Comparison of ENCODE assay signal across 15 cellular contexts in the genomic region with DNA sequence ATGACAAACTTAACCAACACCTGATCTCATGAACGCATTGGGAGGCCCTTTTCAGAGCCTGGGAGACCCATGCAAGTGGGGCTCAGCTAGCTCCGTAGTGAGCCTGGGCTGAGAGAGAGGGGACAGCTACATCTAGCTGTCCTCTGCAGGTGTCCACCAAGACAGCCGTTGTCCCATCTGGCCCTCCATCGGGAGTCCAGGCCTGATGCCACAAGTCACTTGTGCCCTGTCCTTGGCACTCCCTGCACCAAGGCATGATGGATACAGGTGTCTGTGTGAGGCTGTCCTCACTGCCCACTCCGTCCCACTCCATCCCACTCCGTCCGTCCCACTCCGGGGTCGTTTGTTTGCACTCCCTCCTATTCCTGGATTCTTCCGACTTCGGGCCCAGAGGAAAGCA. TPM values are rescaled to one million over a fixed set of nuclear protein-coding genes. Genes with fewer than 3 reads are reported as not detected.
DNase-seq lines count a peak whose midpoint lies in the region; ATAC-seq and TF ChIP-seq lines count a peak whose summit lies in the region.
"Had no signal": no experiment of that assay in that cellular context is flagged by ENCODE, and none has a peak within 500 bp of the region (broad histone marks: within the 10 kb centered on the region; RNA-seq: fewer than 3 reads in every experiment).

No MANE protein-coding gene starts in this region.

- H3K36me3 Mint-ChIP-seq in activated naive CD4-positive, alpha-beta T cell treated with anti-CD3 and anti-CD28 coated beads, Interleukin-2, amount 50 U/mL, for 24 hours: peaks cover 1% of the 10 kb centered on the region
- peaks cover 7 to 10% of the 10 kb centered on the region in 2 donors for H3K36me3 Mint-ChIP-seq in activated naive CD4-positive, alpha-beta T cell treated with anti-CD3 and anti-CD28 coated beads, Interleukin-2, amount 50 U/mL, for 72 hours
- peaks cover 13% of the 10 kb centered on the region for H3K36me3 Mint-ChIP-seq in activated CD4-positive, alpha-beta memory T cell treated with anti-CD3 and anti-CD28 coated beads, Interleukin-2, amount 10 ng/mL, durations not matched to agents 7 days and 5 days (ENCODE audit: low read depth)
- peaks cover 2% of the 10 kb centered on the region for H3K36me3 Mint-ChIP-seq in memory B cell
- H3K36me3 Mint-ChIP-seq in type B pancreatic cell: peaks cover 9% of the 10 kb centered on the region

- no peak for TF ChIP-seq CTCF in type B pancreatic cell (conservative IDR thresholded peaks at IDR 0.05)

- POLR2A ChIA-PET in activated CD4-positive, alpha-beta memory T cell treated with anti-CD3 and anti-CD28 coated beads, Interleukin-2, amount 10 ng/mL, durations not matched to agents 7 days and 5 days (lab: Charles Lee): interaction anchor here (1.4 kb wide), 1 partner anchor 13 kb away, joined by 3 read pairs; no protein-coding TSS in a partner anchor

- ATAC-seq in activated naive CD4-positive, alpha-beta T cell treated with anti-CD3 and anti-CD28 coated beads, Interleukin-2, amount 50 U/mL, for 72 hours: no peak
- no peak for ATAC-seq in memory B cell (ENCODE audit: low read depth)
- ATAC-seq in left ventricle myocardium superior: no peak
- ATAC-seq: pancreas; stimulated activated naive CD8-positive, alpha-beta T cell treated with anti-CD3 and anti-CD28 coated beads, Interleukin-15, amount 100 ng/mL, for 72 hours had no signal

- H3K9me3 Mint-ChIP-seq in activated naive CD4-positive, alpha-beta T cell treated with anti-CD3 and anti-CD28 coated beads, Interleukin-2, amount 50 U/mL, for 24 hours: no peaks in the 10 kb centered on the region
- peaks cover 0 to 4% of the 10 kb centered on the region in 2 donors for H3K9me3 Mint-ChIP-seq in activated naive CD4-positive, alpha-beta T cell treated with anti-CD3 and anti-CD28 coated beads, Interleukin-2, amount 50 U/mL, for 72 hours
- peaks cover 2% of the 10 kb centered on the region for H3K9me3 Mint-ChIP-seq in activated CD4-positive, alpha-beta memory T cell treated with anti-CD3 and anti-CD28 coated beads, Interleukin-2, amount 10 ng/mL, durations not matched to agents 7 days and 5 days
- H3K9me3 Mint-ChIP-seq in memory B cell (no peaks in the 10 kb centered on the region), type B pancreatic cell (peaks cover 6% of the 10 kb centered on the region)

- DNase-seq in activated naive CD4-positive, alpha-beta T cell treated with anti-CD3 and anti-CD28 coated beads, Interleukin-2, amount 50 U/mL, for 72 hours (ENCODE audit: low spot score in 2 of 2): no peak
- no peak for DNase-seq in activated CD4-positive, alpha-beta memory T cell treated with anti-CD3 and anti-CD28 coated beads, Interleukin-2, amount 10 ng/mL, durations not matched to agents 7 days and 5 days
- DNase-seq in memory B cell (ENCODE audit: low spot score in 2 of 2): no peak
- no peak for DNase-seq in type B pancreatic cell (ENCODE audit: extremely low spot score, unreplicated experiment)
- DNase-seq in NOMO-1 treated with dmso at 0.1 percent for 144 hours (lab: John Stamatoyannopoulos, UW; ENCODE audit: unreplicated experiment): no peak
- DNase-seq in left ventricle myocardium superior: no peak
- DNase-seq in Kasumi-1 (lab: John Stamatoyannopoulos, UW): no peak
- DNase-seq: aorta, GOT3, NCI-H1436 treated with DMSO at 0.1 percent for 48 hours, NCI-H82, pancreas, sigmoid colon had no signal

- H3K4me1 Mint-ChIP-seq in activated naive CD4-positive, alpha-beta T cell treated with anti-CD3 and anti-CD28 coated beads, Interleukin-2, amount 50 U/mL, for 24 hours: peaks cover 11% of the 10 kb centered on the region
- H3K4me1 Mint-ChIP-seq in activated CD4-positive, alpha-beta memory T cell treated with anti-CD3 and anti-CD28 coated beads, Interleukin-2, amount 10 ng/mL, durations not matched to agents 7 days and 5 days: peaks cover 19% of the 10 kb centered on the region
- H3K4me1 Mint-ChIP-seq in memory B cell (peaks cover 10% of the 10 kb centered on the region), type B pancreatic cell (ENCODE audit: unreplicated experiment) (no peaks in the 10 kb centered on the region)

- H3K27me3 Mint-ChIP-seq in activated naive CD4-positive, alpha-beta T cell treated with anti-CD3 and anti-CD28 coated beads, Interleukin-2, amount 50 U/mL, for 24 hours: no peaks in the 10 kb centered on the region
- H3K27me3 Mint-ChIP-seq in activated CD4-positive, alpha-beta memory T cell treated with anti-CD3 and anti-CD28 coated beads, Interleukin-2, amount 10 ng/mL, durations not matched to agents 7 days and 5 days: no peaks in the 10 kb centered on the region
- H3K27me3 Mint-ChIP-seq in memory B cell: no peaks in the 10 kb centered on the region
- H3K27me3 Mint-ChIP-seq in type B pancreatic cell: no peaks in the 10 kb centered on the region
- H3K27me3 Mint-ChIP-seq: stimulated activated naive CD8-positive, alpha-beta T cell treated with anti-CD3 and anti-CD28 coated beads, Interleukin-15, amount 100 ng/mL, for 72 hours had no signal

- intact Hi-C loops in left ventricle myocardium superior (cut with micrococcal nuclease): no loop called here

- CTCF ChIA-PET in activated CD4-positive, alpha-beta memory T cell treated with anti-CD3 and anti-CD28 coated beads, Interleukin-2, amount 10 ng/mL, durations not matched to agents 7 days and 5 days (lab: Charles Lee): no interaction called here

- peak overlapping the region; percentile 39 for H3K4me3 Mint-ChIP-seq in activated naive CD4-positive, alpha-beta T cell treated with anti-CD3 and anti-CD28 coated beads, Interleukin-2, amount 50 U/mL, for 24 hours
- H3K4me3 Mint-ChIP-seq in activated CD4-positive, alpha-beta memory T cell treated with anti-CD3 and anti-CD28 coated beads, Interleukin-2, amount 10 ng/mL, durations not matched to agents 7 days and 5 days: peak overlapping the region; percentile 56
- H3K4me3 Mint-ChIP-seq in memory B cell (peak overlapping the region; percentile 46), type B pancreatic cell (peak overlapping the region; percentile 75)
- H3K4me3 Mint-ChIP-seq: stimulated activated naive CD8-positive, alpha-beta T cell treated with anti-CD3 and anti-CD28 coated beads, Interleukin-15, amount 100 ng/mL, for 72 hours had no signal

- no peak overlapping the region for H3K27ac Mint-ChIP-seq in activated naive CD4-positive, alpha-beta T cell treated with anti-CD3 and anti-CD28 coated beads, Interleukin-2, amount 50 U/mL, for 24 hours
- no peak overlapping the region for H3K27ac Mint-ChIP-seq in activated naive CD4-positive, alpha-beta T cell treated with anti-CD3 and anti-CD28 coated beads, Interleukin-2, amount 50 U/mL, for 72 hours
- H3K27ac Mint-ChIP-seq in activated CD4-positive, alpha-beta memory T cell treated with anti-CD3 and anti-CD28 coated beads, Interleukin-2, amount 10 ng/mL, durations not matched to agents 7 days and 5 days: no peak overlapping the region
- H3K27ac Mint-ChIP-seq in memory B cell: no peak overlapping the region
- H3K27ac Mint-ChIP-seq in type B pancreatic cell: peak overlapping the region; percentile 26
- H3K27ac Mint-ChIP-seq: stimulated activated naive CD8-positive, alpha-beta T cell treated with anti-CD3 and anti-CD28 coated beads, Interleukin-15, amount 100 ng/mL, for 72 hours had no signal

RNA-seq across cellular contexts. Expression of a gene that starts 2.5 kb away (rescaled TPM):
- total RNA-seq in activated naive CD4-positive, alpha-beta T cell treated with anti-CD3 and anti-CD28 coated beads, Interleukin-2, amount 50 U/mL, for 72 hours: 100 to 1,000 TPM; 272 to 274 TPM
- total RNA-seq in activated CD4-positive, alpha-beta memory T cell treated with anti-CD3 and anti-CD28 coated beads, Interleukin-2, amount 10 ng/mL, durations not matched to agents 7 days and 5 days: 100 to 1,000 TPM; 301 to 316 TPM
- total RNA-seq in type B pancreatic cell (ENCODE audit: low replicate concordance) (324 and 342 TPM in 2 replicates), left ventricle myocardium superior (354 TPM)

RNA-seq across cellular contexts. Expression of a gene that starts 16.5 kb away (rescaled TPM):
- 10 to 100 TPM; 17.7 to 21.5 TPM for total RNA-seq in activated naive CD4-positive, alpha-beta T cell treated with anti-CD3 and anti-CD28 coated beads, Interleukin-2, amount 50 U/mL, for 72 hours
- total RNA-seq in activated CD4-positive, alpha-beta memory T cell treated with anti-CD3 and anti-CD28 coated beads, Interleukin-2, amount 10 ng/mL, durations not matched to agents 7 days and 5 days: 10 to 100 TPM; 12.5 to 13.6 TPM
- 18.4 and 29.1 TPM in 2 replicates for total RNA-seq in type B pancreatic cell (ENCODE audit: low replicate concordance)
- total RNA-seq in left ventricle myocardium superior: 12.9 TPM

RNA-seq across cellular contexts. Expression of a gene that starts 17.7 kb away (rescaled TPM):
- 10 to 100 TPM; 53.7 to 56.5 TPM for total RNA-seq in activated naive CD4-positive, alpha-beta T cell treated with anti-CD3 and anti-CD28 coated beads, Interleukin-2, amount 50 U/mL, for 72 hours
- total RNA-seq in activated CD4-positive, alpha-beta memory T cell treated with anti-CD3 and anti-CD28 coated beads, Interleukin-2, amount 10 ng/mL, durations not matched to agents 7 days and 5 days: 10 to 100 TPM; 43.6 to 45.7 TPM
- total RNA-seq in type B pancreatic cell (ENCODE audit: low replicate concordance) (19.4 and 22.3 TPM in 2 replicates), left ventricle myocardium superior (11.4 TPM)

RNA-seq across cellular contexts. Expression of a gene that starts 19.4 kb away (rescaled TPM):
- 100 to 1,000 TPM; 129 to 167 TPM for total RNA-seq in activated naive CD4-positive, alpha-beta T cell treated with anti-CD3 and anti-CD28 coated beads, Interleukin-2, amount 50 U/mL, for 72 hours
- 10 to 100 TPM; 82.3 to 85.4 TPM for total RNA-seq in activated CD4-positive, alpha-beta memory T cell treated with anti-CD3 and anti-CD28 coated beads, Interleukin-2, amount 10 ng/mL, durations not matched to agents 7 days and 5 days
- 176 and 199 TPM in 2 replicates for total RNA-seq in type B pancreatic cell (ENCODE audit: low replicate concordance)
- total RNA-seq in left ventricle myocardium superior: 357 TPM

RNA-seq across cellular contexts. Expression of a gene that starts 26.4 kb away (rescaled TPM):
- 1 to 10 TPM; 3.7 to 6.7 TPM for total RNA-seq in activated naive CD4-positive, alpha-beta T cell treated with anti-CD3 and anti-CD28 coated beads, Interleukin-2, amount 50 U/mL, for 72 hours
- 1 to 10 TPM; 8.7 TPM for total RNA-seq in activated CD4-positive, alpha-beta memory T cell treated with anti-CD3 and anti-CD28 coated beads, Interleukin-2, amount 10 ng/mL, durations not matched to agents 7 days and 5 days
- 3.2 and 3.6 TPM in 2 replicates for total RNA-seq in type B pancreatic cell (ENCODE audit: low replicate concordance)
- total RNA-seq in left ventricle myocardium superior: 9.1 TPM
